In the genomic region with DNA sequence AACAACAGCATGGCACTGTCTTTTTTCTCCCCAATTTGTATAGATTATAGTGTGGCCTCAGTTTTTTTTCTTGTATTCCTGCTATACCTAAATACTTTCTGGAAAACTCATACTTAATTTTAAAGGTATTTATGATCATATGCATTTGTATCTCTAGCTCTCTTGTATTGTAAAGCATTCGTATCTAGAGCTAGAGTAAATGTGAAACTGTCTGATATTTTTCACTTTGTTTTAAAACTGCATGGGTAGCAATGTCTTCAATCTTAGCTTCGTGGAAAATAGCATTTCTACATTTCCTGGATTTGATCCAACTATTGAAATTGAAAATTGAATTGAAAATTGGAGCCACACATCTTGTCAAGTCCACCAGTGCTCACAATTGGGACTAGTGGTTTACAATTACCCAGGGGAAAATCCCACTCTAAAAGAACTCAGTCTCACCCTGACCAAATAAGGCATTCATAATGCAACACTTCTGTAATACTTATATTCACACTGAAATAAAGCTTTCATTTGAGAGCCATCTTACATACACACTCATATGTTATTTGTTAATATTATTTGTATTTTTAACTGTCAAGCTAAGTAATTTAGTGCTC, we compare ENCODE assay signal across 1 cellular context.
TF ChIP-seq lines count a peak whose summit lies in the region.

No MANE protein-coding gene starts in this region.

TF ChIP-seq in GM12878, 131 proteins besides CTCF, POLR2A, EP300 and RAD21 (continued from another document):
- TF ChIP-seq, protein P1, sequence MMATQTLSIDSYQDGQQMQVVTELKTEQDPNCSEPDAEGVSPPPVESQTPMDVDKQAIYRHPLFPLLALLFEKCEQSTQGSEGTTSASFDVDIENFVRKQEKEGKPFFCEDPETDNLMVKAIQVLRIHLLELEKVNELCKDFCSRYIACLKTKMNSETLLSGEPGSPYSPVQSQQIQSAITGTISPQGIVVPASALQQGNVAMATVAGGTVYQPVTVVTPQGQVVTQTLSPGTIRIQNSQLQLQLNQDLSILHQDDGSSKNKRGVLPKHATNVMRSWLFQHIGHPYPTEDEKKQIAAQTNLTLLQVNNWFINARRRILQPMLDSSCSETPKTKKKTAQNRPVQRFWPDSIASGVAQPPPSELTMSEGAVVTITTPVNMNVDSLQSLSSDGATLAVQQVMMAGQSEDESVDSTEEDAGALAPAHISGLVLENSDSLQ (IDR thresholded peaks at IDR 0.05), result no peak
- TF ChIP-seq, protein P2, sequence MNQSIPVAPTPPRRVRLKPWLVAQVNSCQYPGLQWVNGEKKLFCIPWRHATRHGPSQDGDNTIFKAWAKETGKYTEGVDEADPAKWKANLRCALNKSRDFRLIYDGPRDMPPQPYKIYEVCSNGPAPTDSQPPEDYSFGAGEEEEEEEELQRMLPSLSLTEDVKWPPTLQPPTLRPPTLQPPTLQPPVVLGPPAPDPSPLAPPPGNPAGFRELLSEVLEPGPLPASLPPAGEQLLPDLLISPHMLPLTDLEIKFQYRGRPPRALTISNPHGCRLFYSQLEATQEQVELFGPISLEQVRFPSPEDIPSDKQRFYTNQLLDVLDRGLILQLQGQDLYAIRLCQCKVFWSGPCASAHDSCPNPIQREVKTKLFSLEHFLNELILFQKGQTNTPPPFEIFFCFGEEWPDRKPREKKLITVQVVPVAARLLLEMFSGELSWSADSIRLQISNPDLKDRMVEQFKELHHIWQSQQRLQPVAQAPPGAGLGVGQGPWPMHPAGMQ (IDR thresholded peaks at IDR 0.05; ENCODE audit: borderline replicate concordance), result no peak
- TF ChIP-seq HCFC1 (IDR thresholded peaks at IDR 0.05; ENCODE audit: low read length) (no peak), RCOR1 (conservative IDR thresholded peaks at IDR 0.05; ENCODE audit: low read depth, low read length) (no peak), CHD2 (IDR thresholded peaks at IDR 0.05; ENCODE audit: borderline replicate concordance, low read depth, low read length) (no peak), NBN (IDR thresholded peaks at IDR 0.05) (0 out of 2 replicates have a peak, but pooled peaks have one; percentile 4), CBFB (IDR thresholded peaks at IDR 0.05; ENCODE audit: low read depth) (no peak), RAD51 (IDR thresholded peaks at IDR 0.05) (no peak), MYB (IDR thresholded peaks at IDR 0.05; ENCODE audit: borderline replicate concordance, low read depth, low read length) (no peak), BACH1 (IDR thresholded peaks at IDR 0.05; ENCODE audit: borderline replicate concordance) (no peak), FOXK2 (IDR thresholded peaks at IDR 0.05) (no peak), GABPA (IDR thresholded peaks at IDR 0.05; ENCODE audit: low read depth) (no peak), NFXL1 (IDR thresholded peaks at IDR 0.05; ENCODE audit: borderline replicate concordance) (no peak), CHD1 (IDR thresholded peaks at IDR 0.05; ENCODE audit: low read depth, low read length) (no peak), IKZF1 (conservative IDR thresholded peaks at IDR 0.05) (no peak), KDM1A (IDR thresholded peaks at IDR 0.05; ENCODE audit: borderline replicate concordance) (no peak), IRF4 (IDR thresholded peaks at IDR 0.05; ENCODE audit: low read depth, low read length) (no peak), JUNB (IDR thresholded peaks at IDR 0.05) (no peak; the same call in 1 of the 2 replicates)
- TF ChIP-seq, protein P3, sequence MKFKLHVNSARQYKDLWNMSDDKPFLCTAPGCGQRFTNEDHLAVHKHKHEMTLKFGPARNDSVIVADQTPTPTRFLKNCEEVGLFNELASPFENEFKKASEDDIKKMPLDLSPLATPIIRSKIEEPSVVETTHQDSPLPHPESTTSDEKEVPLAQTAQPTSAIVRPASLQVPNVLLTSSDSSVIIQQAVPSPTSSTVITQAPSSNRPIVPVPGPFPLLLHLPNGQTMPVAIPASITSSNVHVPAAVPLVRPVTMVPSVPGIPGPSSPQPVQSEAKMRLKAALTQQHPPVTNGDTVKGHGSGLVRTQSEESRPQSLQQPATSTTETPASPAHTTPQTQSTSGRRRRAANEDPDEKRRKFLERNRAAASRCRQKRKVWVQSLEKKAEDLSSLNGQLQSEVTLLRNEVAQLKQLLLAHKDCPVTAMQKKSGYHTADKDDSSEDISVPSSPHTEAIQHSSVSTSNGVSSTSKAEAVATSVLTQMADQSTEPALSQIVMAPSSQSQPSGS (IDR thresholded peaks at IDR 0.05; ENCODE audit: low read length), result peak; percentile 53
- TF ChIP-seq, protein P4, sequence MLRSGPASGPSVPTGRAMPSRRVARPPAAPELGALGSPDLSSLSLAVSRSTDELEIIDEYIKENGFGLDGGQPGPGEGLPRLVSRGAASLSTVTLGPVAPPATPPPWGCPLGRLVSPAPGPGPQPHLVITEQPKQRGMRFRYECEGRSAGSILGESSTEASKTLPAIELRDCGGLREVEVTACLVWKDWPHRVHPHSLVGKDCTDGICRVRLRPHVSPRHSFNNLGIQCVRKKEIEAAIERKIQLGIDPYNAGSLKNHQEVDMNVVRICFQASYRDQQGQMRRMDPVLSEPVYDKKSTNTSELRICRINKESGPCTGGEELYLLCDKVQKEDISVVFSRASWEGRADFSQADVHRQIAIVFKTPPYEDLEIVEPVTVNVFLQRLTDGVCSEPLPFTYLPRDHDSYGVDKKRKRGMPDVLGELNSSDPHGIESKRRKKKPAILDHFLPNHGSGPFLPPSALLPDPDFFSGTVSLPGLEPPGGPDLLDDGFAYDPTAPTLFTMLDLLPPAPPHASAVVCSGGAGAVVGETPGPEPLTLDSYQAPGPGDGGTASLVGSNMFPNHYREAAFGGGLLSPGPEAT (IDR thresholded peaks at IDR 0.05; ENCODE audit: low read depth), result 0 out of 2 replicates have a peak, but pooled peaks have one; percentile 30
- TF ChIP-seq, protein P5, sequence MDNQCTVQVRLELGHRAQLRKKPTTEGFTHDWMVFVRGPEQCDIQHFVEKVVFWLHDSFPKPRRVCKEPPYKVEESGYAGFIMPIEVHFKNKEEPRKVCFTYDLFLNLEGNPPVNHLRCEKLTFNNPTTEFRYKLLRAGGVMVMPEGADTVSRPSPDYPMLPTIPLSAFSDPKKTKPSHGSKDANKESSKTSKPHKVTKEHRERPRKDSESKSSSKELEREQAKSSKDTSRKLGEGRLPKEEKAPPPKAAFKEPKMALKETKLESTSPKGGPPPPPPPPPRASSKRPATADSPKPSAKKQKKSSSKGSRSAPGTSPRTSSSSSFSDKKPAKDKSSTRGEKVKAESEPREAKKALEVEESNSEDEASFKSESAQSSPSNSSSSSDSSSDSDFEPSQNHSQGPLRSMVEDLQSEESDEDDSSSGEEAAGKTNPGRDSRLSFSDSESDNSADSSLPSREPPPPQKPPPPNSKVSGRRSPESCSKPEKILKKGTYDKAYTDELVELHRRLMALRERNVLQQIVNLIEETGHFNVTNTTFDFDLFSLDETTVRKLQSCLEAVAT (IDR thresholded peaks at IDR 0.05), result no peak
- TF ChIP-seq, protein P6, sequence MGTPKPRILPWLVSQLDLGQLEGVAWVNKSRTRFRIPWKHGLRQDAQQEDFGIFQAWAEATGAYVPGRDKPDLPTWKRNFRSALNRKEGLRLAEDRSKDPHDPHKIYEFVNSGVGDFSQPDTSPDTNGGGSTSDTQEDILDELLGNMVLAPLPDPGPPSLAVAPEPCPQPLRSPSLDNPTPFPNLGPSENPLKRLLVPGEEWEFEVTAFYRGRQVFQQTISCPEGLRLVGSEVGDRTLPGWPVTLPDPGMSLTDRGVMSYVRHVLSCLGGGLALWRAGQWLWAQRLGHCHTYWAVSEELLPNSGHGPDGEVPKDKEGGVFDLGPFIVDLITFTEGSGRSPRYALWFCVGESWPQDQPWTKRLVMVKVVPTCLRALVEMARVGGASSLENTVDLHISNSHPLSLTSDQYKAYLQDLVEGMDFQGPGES (IDR thresholded peaks at IDR 0.05), result no peak
- TF ChIP-seq, protein P7, sequence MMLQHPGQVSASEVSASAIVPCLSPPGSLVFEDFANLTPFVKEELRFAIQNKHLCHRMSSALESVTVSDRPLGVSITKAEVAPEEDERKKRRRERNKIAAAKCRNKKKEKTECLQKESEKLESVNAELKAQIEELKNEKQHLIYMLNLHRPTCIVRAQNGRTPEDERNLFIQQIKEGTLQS (IDR thresholded peaks at IDR 0.05; ENCODE audit: borderline replicate concordance, extremely low read depth, low read depth, low read length), result no peak
- TF ChIP-seq, protein P8, sequence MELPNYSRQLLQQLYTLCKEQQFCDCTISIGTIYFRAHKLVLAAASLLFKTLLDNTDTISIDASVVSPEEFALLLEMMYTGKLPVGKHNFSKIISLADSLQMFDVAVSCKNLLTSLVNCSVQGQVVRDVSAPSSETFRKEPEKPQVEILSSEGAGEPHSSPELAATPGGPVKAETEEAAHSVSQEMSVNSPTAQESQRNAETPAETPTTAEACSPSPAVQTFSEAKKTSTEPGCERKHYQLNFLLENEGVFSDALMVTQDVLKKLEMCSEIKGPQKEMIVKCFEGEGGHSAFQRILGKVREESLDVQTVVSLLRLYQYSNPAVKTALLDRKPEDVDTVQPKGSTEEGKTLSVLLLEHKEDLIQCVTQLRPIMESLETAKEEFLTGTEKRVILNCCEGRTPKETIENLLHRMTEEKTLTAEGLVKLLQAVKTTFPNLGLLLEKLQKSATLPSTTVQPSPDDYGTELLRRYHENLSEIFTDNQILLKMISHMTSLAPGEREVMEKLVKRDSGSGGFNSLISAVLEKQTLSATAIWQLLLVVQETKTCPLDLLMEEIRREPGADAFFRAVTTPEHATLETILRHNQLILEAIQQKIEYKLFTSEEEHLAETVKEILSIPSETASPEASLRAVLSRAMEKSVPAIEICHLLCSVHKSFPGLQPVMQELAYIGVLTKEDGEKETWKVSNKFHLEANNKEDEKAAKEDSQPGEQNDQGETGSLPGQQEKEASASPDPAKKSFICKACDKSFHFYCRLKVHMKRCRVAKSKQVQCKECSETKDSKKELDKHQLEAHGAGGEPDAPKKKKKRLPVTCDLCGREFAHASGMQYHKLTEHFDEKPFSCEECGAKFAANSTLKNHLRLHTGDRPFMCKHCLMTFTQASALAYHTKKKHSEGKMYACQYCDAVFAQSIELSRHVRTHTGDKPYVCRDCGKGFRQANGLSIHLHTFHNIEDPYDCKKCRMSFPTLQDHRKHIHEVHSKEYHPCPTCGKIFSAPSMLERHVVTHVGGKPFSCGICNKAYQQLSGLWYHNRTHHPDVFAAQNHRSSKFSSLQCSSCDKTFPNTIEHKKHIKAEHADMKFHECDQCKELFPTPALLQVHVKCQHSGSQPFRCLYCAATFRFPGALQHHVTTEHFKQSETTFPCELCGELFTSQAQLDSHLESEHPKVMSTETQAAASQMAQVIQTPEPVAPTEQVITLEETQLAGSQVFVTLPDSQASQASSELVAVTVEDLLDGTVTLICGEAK (IDR thresholded peaks at IDR 0.05; ENCODE audit: borderline replicate concordance), result peak; percentile 69; the same call in 1 of the 2 replicates
- TF ChIP-seq, protein P9, sequence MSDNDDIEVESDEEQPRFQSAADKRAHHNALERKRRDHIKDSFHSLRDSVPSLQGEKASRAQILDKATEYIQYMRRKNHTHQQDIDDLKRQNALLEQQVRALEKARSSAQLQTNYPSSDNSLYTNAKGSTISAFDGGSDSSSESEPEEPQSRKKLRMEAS (IDR thresholded peaks at IDR 0.05; ENCODE audit: low read depth, low read length), result no peak
- TF ChIP-seq, protein P10, sequence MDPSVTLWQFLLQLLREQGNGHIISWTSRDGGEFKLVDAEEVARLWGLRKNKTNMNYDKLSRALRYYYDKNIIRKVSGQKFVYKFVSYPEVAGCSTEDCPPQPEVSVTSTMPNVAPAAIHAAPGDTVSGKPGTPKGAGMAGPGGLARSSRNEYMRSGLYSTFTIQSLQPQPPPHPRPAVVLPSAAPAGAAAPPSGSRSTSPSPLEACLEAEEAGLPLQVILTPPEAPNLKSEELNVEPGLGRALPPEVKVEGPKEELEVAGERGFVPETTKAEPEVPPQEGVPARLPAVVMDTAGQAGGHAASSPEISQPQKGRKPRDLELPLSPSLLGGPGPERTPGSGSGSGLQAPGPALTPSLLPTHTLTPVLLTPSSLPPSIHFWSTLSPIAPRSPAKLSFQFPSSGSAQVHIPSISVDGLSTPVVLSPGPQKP (IDR thresholded peaks at IDR 0.05; ENCODE audit: low read depth, low read length), result no peak
- TF ChIP-seq, protein P11, sequence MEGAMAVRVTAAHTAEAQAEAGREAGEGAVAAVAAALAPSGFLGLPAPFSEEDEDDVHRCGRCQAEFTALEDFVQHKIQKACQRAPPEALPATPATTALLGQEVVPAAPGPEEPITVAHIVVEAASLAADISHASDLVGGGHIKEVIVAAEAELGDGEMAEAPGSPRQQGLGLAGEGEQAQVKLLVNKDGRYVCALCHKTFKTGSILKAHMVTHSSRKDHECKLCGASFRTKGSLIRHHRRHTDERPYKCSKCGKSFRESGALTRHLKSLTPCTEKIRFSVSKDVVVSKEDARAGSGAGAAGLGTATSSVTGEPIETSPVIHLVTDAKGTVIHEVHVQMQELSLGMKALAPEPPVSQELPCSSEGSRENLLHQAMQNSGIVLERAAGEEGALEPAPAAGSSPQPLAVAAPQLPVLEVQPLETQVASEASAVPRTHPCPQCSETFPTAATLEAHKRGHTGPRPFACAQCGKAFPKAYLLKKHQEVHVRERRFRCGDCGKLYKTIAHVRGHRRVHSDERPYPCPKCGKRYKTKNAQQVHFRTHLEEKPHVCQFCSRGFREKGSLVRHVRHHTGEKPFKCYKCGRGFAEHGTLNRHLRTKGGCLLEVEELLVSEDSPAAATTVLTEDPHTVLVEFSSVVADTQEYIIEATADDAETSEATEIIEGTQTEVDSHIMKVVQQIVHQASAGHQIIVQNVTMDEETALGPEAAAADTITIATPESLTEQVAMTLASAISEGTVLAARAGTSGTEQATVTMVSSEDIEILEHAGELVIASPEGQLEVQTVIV (IDR thresholded peaks at IDR 0.05; ENCODE audit: borderline replicate concordance, partially characterized antibody), result no peak
